Comparison of ENCODE assay signal across 1 cellular context in genomic region chr4:84502333-84502954, GRCh38.
TF ChIP-seq lines count a peak whose summit lies in the region.

No MANE protein-coding gene starts in this region.

TF ChIP-seq in K562, 482 proteins besides CTCF, POLR2A, EP300 and RAD21:
- TF ChIP-seq MBD1 (CRISPR knock-in tag; IDR thresholded peaks at IDR 0.05) (no peak), EZH2 (IDR thresholded peaks at IDR 0.05; ENCODE audit: borderline replicate concordance, low read depth, low read length) (peak; percentile 27; the same call in 1 of the 2 replicates)
